In genomic region chr22:24213111-24213510, GRCh38 we compare ENCODE assay signal across 2 cellular contexts. TPM values are rescaled to one million over a fixed set of nuclear protein-coding genes. Genes with fewer than 3 reads are reported as not detected.
"Had no signal": no experiment of that assay in that cellular context is flagged by ENCODE, and none has a peak within 500 bp of the region (broad histone marks: within the 10 kb centered on the region; RNA-seq: fewer than 3 reads in every experiment).

No MANE protein-coding gene starts in this region.

RNA-seq across cellular contexts. Expression of gene GGT5, which starts 31.8 kb away (rescaled TPM):
- total RNA-seq: M059J, NCI-H460 had no signal
